In the genomic region with DNA sequence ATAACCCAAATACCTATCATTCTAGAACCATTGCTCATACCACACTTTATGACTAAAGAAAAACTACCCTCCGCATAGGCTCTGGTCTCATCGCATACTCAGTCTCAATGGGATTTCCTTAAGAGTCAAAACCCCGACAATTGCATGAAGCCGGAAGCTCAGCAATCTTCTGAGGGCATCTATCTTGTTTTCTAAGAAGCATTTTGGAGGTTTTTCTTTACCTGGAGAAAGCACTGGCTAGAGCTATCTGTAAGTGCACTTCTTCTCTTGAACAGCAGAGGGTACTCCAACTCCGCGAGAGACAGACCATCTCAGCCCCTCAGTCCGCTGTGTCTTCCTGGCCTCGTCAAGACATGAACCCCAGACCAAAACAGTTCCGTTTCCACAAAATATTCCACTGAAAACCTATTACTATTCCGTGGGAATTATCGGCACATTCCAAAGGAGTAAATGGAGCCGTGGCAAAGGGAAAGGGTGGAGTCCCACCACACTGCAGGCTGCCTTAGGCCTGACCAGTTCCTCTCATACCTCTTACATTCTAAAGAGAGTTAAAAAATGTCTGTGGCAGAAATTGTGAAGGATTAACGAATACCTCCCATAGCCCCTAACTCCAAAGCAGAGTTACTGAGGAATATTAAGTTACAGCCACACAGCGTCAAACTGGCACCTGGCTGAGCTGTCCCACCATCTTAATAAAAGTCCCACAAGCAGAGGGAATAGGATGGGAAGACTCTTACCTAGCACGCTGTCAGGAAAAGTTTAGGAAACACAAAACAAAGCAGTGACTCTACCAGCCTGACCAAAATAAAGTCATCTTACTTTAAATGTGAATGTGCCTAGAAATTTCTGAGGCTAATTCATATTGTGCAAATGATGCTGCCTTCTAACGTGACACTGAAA, we compare ENCODE assay signal across 8 cellular contexts.
A peak's percentile ranks its signal among the peaks of the same experiment; 100 is the strongest.
DNase-seq lines count a peak whose midpoint lies in the region; ATAC-seq and TF ChIP-seq lines count a peak whose summit lies in the region.

No MANE protein-coding gene starts in this region.

- DNase-seq in NCI-H187 (lab: John Stamatoyannopoulos, UW) (peak; percentile 17 to 35), NCI-H187 treated with DMSO at 0.1 percent for 48 hours (lab: John Stamatoyannopoulos, UW) (no peak), H9 (peak; percentile 71), KG1 (lab: John Stamatoyannopoulos, UW) (peak; percentile 54), SJSA1 (ENCODE audit: low read depth in 1 of 2, low spot score in 2 of 2) (peak; percentile 45 to 65), body of pancreas (peak; percentile 22 to 44 (median 38)), smooth muscle cell of the brain vasculature (ENCODE audit: low read depth, low spot score) (peak; percentile 32)

- H3K9me3 ChIP-seq in H9 (ENCODE audit: control insufficient read depth, low read depth, low read length), result no peaks in the 10 kb centered on the region
- H3K9me3 ChIP-seq in SJSA1 (replicated peaks), result no peaks in the 10 kb centered on the region
- no peaks in the 10 kb centered on the region for H3K9me3 ChIP-seq in body of pancreas
- no peaks in the 10 kb centered on the region for H3K9me3 ChIP-seq in iPS-20b (ENCODE audit: insufficient read depth, low read depth, low read length)

- H2BK15ac ChIP-seq in H9 (ENCODE audit: low read depth, low read length), result no peak overlapping the region

- H3K79me1 ChIP-seq in H9 (ENCODE audit: insufficient read depth, low read depth, low read length, poor library complexity, severe bottlenecking), result no peaks in the 10 kb centered on the region

- H3K36me3 ChIP-seq in SJSA1, result no peaks in the 10 kb centered on the region
- no peaks in the 10 kb centered on the region for H3K36me3 ChIP-seq in body of pancreas (replicated peaks in 1 of 2; ENCODE audit: insufficient read depth in 1 of 2, low read depth in 2 of 2)
- H3K36me3 ChIP-seq in iPS-20b (ENCODE audit: insufficient read depth, low read depth, low read length), result no peaks in the 10 kb centered on the region

- intact Hi-C loops in body of pancreas (cut with DNase I), result no loop called here

- peak overlapping the region; percentile 42 for H3K4me2 ChIP-seq in H9 (ENCODE audit: insufficient read depth, insufficient read length, low read length)

- peak overlapping the region in 2 of 3 experiments; percentile 73 to 86; a peak in 4 of 7 replicates for H3K27ac Mint-ChIP-seq in H9

- H3K9ac ChIP-seq in H9 (ENCODE audit: extremely low read depth, insufficient read length, low read length) (no peak overlapping the region), iPS-20b (ENCODE audit: low read depth, low read length) (no peak overlapping the region)

- no peak overlapping the region for H3K56ac ChIP-seq in H9 (ENCODE audit: insufficient read length, low read depth, low read length)

- H4K8ac ChIP-seq in H9 (replicated peaks; ENCODE audit: insufficient read length, low read depth, low read length), result no peak overlapping the region

- H3K4me1 Mint-ChIP-seq in H9, result peaks cover 12 to 22% of the 10 kb centered on the region in 2 experiments

- H2BK20ac ChIP-seq in H9 (ENCODE audit: low read depth, low read length, poor library complexity, severe bottlenecking), result no peak overlapping the region

- H3K36me3 Mint-ChIP-seq in H9 (ENCODE audit: insufficient read depth in 1 of 3, low read depth in 3 of 3), result no peaks in the 10 kb centered on the region; a peak in 1 of 7 replicates

- no peak overlapping the region for H4K5ac ChIP-seq in H9 (ENCODE audit: insufficient read length, low read depth, low read length)

- no peak overlapping the region for H2BK12ac ChIP-seq in H9 (ENCODE audit: insufficient read length, low read depth, low read length)

- no CpG with 5 or more reads among the region's 16 CpGs for WGBS in H9 (ENCODE audit: extremely low coverage, insufficient read length, low lambda C conversion rate)
- 23% methylated on average over 16 of the region's 16 CpGs for WGBS in body of pancreas, 2 donors

- H3K18ac ChIP-seq in H9 (ENCODE audit: insufficient read length, low read depth, low read length), result no peak overlapping the region

- H3K23me2 ChIP-seq in H9 (ENCODE audit: insufficient read length, low read depth, low read length, poor library complexity, severe bottlenecking), result no peaks in the 10 kb centered on the region

- H3K27ac ChIP-seq in H9 (ENCODE audit: insufficient read length, low read depth, low read length), result no peak overlapping the region
- peak overlapping the region; percentile 6; the same call in 1 of the 2 replicates for H3K27ac ChIP-seq in SJSA1
- H3K27ac ChIP-seq in body of pancreas, result no peak overlapping the region
- no peak overlapping the region for H3K27ac ChIP-seq in iPS-20b (ENCODE audit: low read length)

- no peaks in the 10 kb centered on the region for H4K20me1 ChIP-seq in H9 (ENCODE audit: control insufficient read depth, insufficient read depth, insufficient read length)

- H3K27me3 ChIP-seq in H9 (ENCODE audit: insufficient read depth, low read length) (no peaks in the 10 kb centered on the region), SJSA1 (replicated peaks) (no peaks in the 10 kb centered on the region), body of pancreas (no peaks in the 10 kb centered on the region), iPS-20b (ENCODE audit: insufficient read depth, low read length) (no peaks in the 10 kb centered on the region)

- H3K79me2 ChIP-seq in H9 (ENCODE audit: insufficient read depth, low read length), result no peaks in the 10 kb centered on the region

- H3K4me1 ChIP-seq in H9 (ENCODE audit: insufficient read depth, low read length), result no peaks in the 10 kb centered on the region
- peaks cover 11% of the 10 kb centered on the region for H3K4me1 ChIP-seq in SJSA1 (replicated peaks)
- H3K4me1 ChIP-seq in body of pancreas, result peaks cover 6% of the 10 kb centered on the region
- peaks cover 4% of the 10 kb centered on the region; the same call in 1 of the 2 replicates for H3K4me1 ChIP-seq in iPS-20b (ENCODE audit: insufficient read depth, low read length)

- H3K4ac ChIP-seq in H9 (ENCODE audit: low read depth, low read length), result no peak overlapping the region

- H2BK5ac ChIP-seq in H9 (ENCODE audit: insufficient read length, low read length), result no peak overlapping the region

- H3K23ac ChIP-seq in H9 (ENCODE audit: insufficient read length, low read depth, low read length), result no peak overlapping the region

- H3K4me3 ChIP-seq in SJSA1 (no peak overlapping the region), body of pancreas (no peak overlapping the region), iPS-20b (ENCODE audit: low read length) (peak overlapping the region; percentile 19; the same call in 1 of the 2 replicates)

- no peaks in the 10 kb centered on the region for H3K9me3 Mint-ChIP-seq in H9

- TF ChIP-seq POLR2A in body of pancreas (IDR thresholded peaks at IDR 0.05), result no peak

- H3T11ph ChIP-seq in H9 (ENCODE audit: low read length), result no peak overlapping the region

- H3K14ac ChIP-seq in H9 (ENCODE audit: insufficient read depth, low read length), result no peak overlapping the region

- no peak overlapping the region for H2BK120ac ChIP-seq in H9 (ENCODE audit: low read depth, low read length, poor library complexity, severe bottlenecking)

- H2AK5ac ChIP-seq in H9 (ENCODE audit: insufficient read length, low read length), result no peak overlapping the region

- H2AFZ ChIP-seq in H9 (ENCODE audit: low read length), result peak overlapping the region; percentile 97

- TF ChIP-seq CTCF in H9 (conservative IDR thresholded peaks at IDR 0.05) (peak; percentile 93), body of pancreas (IDR thresholded peaks at IDR 0.05) (peak; percentile 27 to 65 (median 59))

- peak; percentile 90 for ATAC-seq in body of pancreas

- peak overlapping the region; percentile 28 to 43; a peak in 4 of 5 replicates for H3K4me3 Mint-ChIP-seq in H9

- H3K27me3 Mint-ChIP-seq in H9 (ENCODE audit: low read depth), result no peaks in the 10 kb centered on the region

- H4K91ac ChIP-seq in H9 (ENCODE audit: insufficient read length, low read depth, low read length), result no peak overlapping the region
